Comparison of ENCODE assay signal across 14 cellular contexts in the genomic region with DNA sequence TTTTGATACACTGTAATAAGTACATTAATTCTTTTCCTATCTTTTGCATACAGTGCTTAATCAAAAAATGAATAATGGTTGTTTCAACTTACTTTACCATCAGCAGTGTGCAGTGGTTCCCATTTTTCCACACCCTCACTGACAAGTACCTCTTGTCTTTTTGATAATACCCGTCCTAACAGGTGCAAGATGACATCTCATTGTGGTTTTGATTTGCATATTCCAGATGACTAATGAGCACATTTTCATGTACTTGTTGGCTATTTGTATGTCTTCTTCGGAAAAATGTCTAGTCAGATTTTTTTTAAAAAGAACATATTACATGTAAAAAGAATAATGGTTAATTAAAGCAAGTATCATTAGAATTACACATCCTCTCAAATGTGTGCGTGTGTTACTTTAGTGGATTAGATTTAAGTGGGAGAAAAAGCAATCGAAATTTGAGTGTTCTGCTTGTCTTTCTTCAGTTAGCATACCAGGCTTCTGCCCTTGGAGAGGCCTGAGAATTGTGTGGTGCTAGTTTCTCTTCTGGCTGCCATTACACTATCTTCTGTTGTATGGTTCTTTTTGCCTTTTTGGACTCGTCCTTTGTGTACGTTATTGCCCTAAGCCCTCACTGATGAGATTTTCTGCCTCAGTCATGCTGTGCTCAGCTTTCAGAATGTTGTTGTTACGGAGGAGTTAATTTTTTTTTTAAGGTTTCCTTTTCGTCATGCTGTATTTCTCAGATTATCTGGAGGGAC.
A peak's percentile ranks its signal among the peaks of the same experiment; 100 is the strongest.
DNase-seq lines count a peak whose midpoint lies in the region; ATAC-seq and TF ChIP-seq lines count a peak whose summit lies in the region.
"Had no signal": no experiment of that assay in that cellular context is flagged by ENCODE, and none has a peak within 500 bp of the region (broad histone marks: within the 10 kb centered on the region; RNA-seq: fewer than 3 reads in every experiment).

No MANE protein-coding gene starts in this region.

- POLR2A ChIA-PET in activated CD8-positive, alpha-beta T cell treated with anti-CD3 and anti-CD28 coated beads for 36 hours (lab: Charles Lee) = no interaction called here

- CTCF ChIA-PET in activated CD8-positive, alpha-beta T cell treated with anti-CD3 and anti-CD28 coated beads for 36 hours (lab: Charles Lee) = no interaction called here

- H3F3A ChIP-seq in DOHH2 (ENCODE audit: control insufficient read depth, insufficient read depth) = 0 out of 2 replicates have a peak, but pooled peaks cover 9% of the 10 kb centered on the region
- peaks cover 21% of the 10 kb centered on the region for H3F3A ChIP-seq in SU-DHL-6 (ENCODE audit: insufficient read depth)

- no peak overlapping the region for H3K27ac Mint-ChIP-seq in activated CD8-positive, alpha-beta T cell treated with anti-CD3 and anti-CD28 coated beads for 36 hours
- H3K27ac Mint-ChIP-seq: T-helper 1 cell treated with Interleukin-12 subunit alpha and Interleukin-12 subunit beta and Interleukin-4 antibody, amounts not matched to agents 30 μg/mL and 1 μg/mL, for 36 hours had no signal

- peaks cover 64% of the 10 kb centered on the region for H3K4me1 ChIP-seq in DOHH2 (ENCODE audit: control insufficient read depth, low read length)

- H3K79me2 ChIP-seq in DOHH2 (ENCODE audit: control insufficient read depth, low read length) = peaks cover 75% of the 10 kb centered on the region
- peaks cover 33% of the 10 kb centered on the region for H3K79me2 ChIP-seq in SU-DHL-6 (ENCODE audit: insufficient read depth, low read length)

- H3K4me3 Mint-ChIP-seq in activated CD8-positive, alpha-beta T cell treated with anti-CD3 and anti-CD28 coated beads for 36 hours = no peak overlapping the region
- H3K4me3 Mint-ChIP-seq: T-helper 1 cell treated with Interleukin-12 subunit alpha and Interleukin-12 subunit beta and Interleukin-4 antibody, amounts not matched to agents 30 μg/mL and 1 μg/mL, for 36 hours had no signal

- no peak for DNase-seq in activated gamma-delta T cell (lab: John Stamatoyannopoulos, UW)
- no peak for DNase-seq in activated gamma-delta T cell treated with Interleukin-2 at 50 U/mL for 16 hours
- DNase-seq in activated CD8-positive, alpha-beta T cell treated with anti-CD3 and anti-CD28 coated beads for 36 hours = no peak
- DNase-seq: activated CD8-positive, alpha-beta memory T cell treated with anti-CD3 and anti-CD28 coated beads for 24 hours; NK-92 treated with Interleukin-12 subunit alpha and Interleukin-12 subunit beta, amount 100 ng/mL, for 24 hours; nucleus accumbens; stimulated activated naive CD8-positive, alpha-beta T cell treated with anti-CD3 and anti-CD28 coated beads, Interleukin-15, Interleukin-2, amounts not matched to agents 100 U/mL and 50 U/mL, for 24 hours had no signal

- peak overlapping the region; percentile 62 for H3K4me3 ChIP-seq in DOHH2 (ENCODE audit: low read length)
- H3K4me3 ChIP-seq in SU-DHL-6 (ENCODE audit: insufficient read depth, low read length, poor library complexity, severe bottlenecking) = peak overlapping the region; percentile 35
- H3K4me3 ChIP-seq: gastroesophageal sphincter had no signal

- no peaks in the 10 kb centered on the region for H3K36me3 Mint-ChIP-seq in activated CD8-positive, alpha-beta T cell treated with anti-CD3 and anti-CD28 coated beads for 36 hours (ENCODE audit: low read depth)

- H4K20me1 ChIP-seq in DOHH2 (ENCODE audit: control insufficient read depth, insufficient read depth, low read depth, low read length) = 0 out of 2 replicates have a peak, but pooled peaks cover 4% of the 10 kb centered on the region
- no peaks in the 10 kb centered on the region for H4K20me1 ChIP-seq in SU-DHL-6 (ENCODE audit: low read depth, low read length)

- peaks cover 1% of the 10 kb centered on the region for H3K4me1 Mint-ChIP-seq in activated CD8-positive, alpha-beta T cell treated with anti-CD3 and anti-CD28 coated beads for 36 hours (ENCODE audit: low read depth)

- intact Hi-C loops in activated CD8-positive, alpha-beta T cell treated with anti-CD3 and anti-CD28 coated beads for 36 hours (cut with micrococcal nuclease) = no loop called here

- ATAC-seq in GM19455 (IDR thresholded peaks at IDR 0.05; ENCODE audit: unreplicated experiment) (peak; percentile 58), HG03354 (IDR thresholded peaks at IDR 0.05; ENCODE audit: poor library complexity, severe bottlenecking, unreplicated experiment) (peak; percentile 81), GM19328 (IDR thresholded peaks at IDR 0.05; ENCODE audit: unreplicated experiment) (no peak)
- ATAC-seq in activated CD8-positive, alpha-beta T cell treated with anti-CD3 and anti-CD28 coated beads for 36 hours = no peak
- ATAC-seq: gastroesophageal sphincter; stimulated activated naive CD8-positive, alpha-beta T cell treated with anti-CD3 and anti-CD28 coated beads, Interleukin-15, Interleukin-2, amounts not matched to agents 100 U/mL and 50 U/mL, for 24 hours had no signal

- no peak overlapping the region for H2AFZ ChIP-seq in SU-DHL-6 (ENCODE audit: low read depth, low read length, severe bottlenecking)

- H3K9ac ChIP-seq in SU-DHL-6 (ENCODE audit: low read length) = peak overlapping the region; percentile 35

- no peaks in the 10 kb centered on the region for H3K9me3 ChIP-seq in DOHH2 (ENCODE audit: control insufficient read depth, insufficient read depth, low read length)
- no peaks in the 10 kb centered on the region for H3K9me3 ChIP-seq in SU-DHL-6 (ENCODE audit: insufficient read depth, low read length)
- H3K9me3 ChIP-seq: gastroesophageal sphincter had no signal

- H3K36me3 ChIP-seq in DOHH2 (ENCODE audit: control insufficient read depth, low read length) (no peaks in the 10 kb centered on the region), SU-DHL-6 (ENCODE audit: low read length) (no peaks in the 10 kb centered on the region)
- H3K36me3 ChIP-seq: gastroesophageal sphincter had no signal

- no peaks in the 10 kb centered on the region for H3K9me3 Mint-ChIP-seq in activated CD8-positive, alpha-beta T cell treated with anti-CD3 and anti-CD28 coated beads for 36 hours
- H3K9me3 Mint-ChIP-seq: T-helper 1 cell treated with Interleukin-12 subunit alpha and Interleukin-12 subunit beta and Interleukin-4 antibody, amounts not matched to agents 30 μg/mL and 1 μg/mL, for 36 hours had no signal

- H3K9me2 ChIP-seq in DOHH2 (replicated peaks; ENCODE audit: control insufficient read depth, low read length) (no peaks in the 10 kb centered on the region), SU-DHL-6 (replicated peaks; ENCODE audit: insufficient read depth, low read length) (no peaks in the 10 kb centered on the region)

- H3K27me3 ChIP-seq in DOHH2 (ENCODE audit: control insufficient read depth, low read length) (no peaks in the 10 kb centered on the region), SU-DHL-6 (ENCODE audit: low read length) (no peaks in the 10 kb centered on the region)
- H3K27me3 ChIP-seq: gastroesophageal sphincter had no signal

- H3K27me3 Mint-ChIP-seq in activated CD8-positive, alpha-beta T cell treated with anti-CD3 and anti-CD28 coated beads for 36 hours = peaks cover 1% of the 10 kb centered on the region

- H3K27ac ChIP-seq in DOHH2 (ENCODE audit: low read depth, low read length) (peak overlapping the region; percentile 73), SU-DHL-6 (ENCODE audit: low read depth, low read length) (peak overlapping the region; percentile 83)
- H3K27ac ChIP-seq: gastroesophageal sphincter had no signal

- H3K4me2 ChIP-seq in DOHH2 (ENCODE audit: low read length) (peak overlapping the region; percentile 80), SU-DHL-6 (ENCODE audit: low read depth, low read length, poor library complexity, severe bottlenecking) (peak overlapping the region; percentile 62)

- TF ChIP-seq CTCF in DOHH2 (IDR thresholded peaks at IDR 0.05; ENCODE audit: low read depth, low read length, poor library complexity, severe bottlenecking) (no peak), SU-DHL-6 (IDR thresholded peaks at IDR 0.05; ENCODE audit: insufficient read depth, low read length, poor library complexity, severe bottlenecking) (no peak)
- TF ChIP-seq CTCF in activated CD8-positive, alpha-beta T cell treated with anti-CD3 and anti-CD28 coated beads for 36 hours (IDR thresholded peaks at IDR 0.05) = no peak

Comparison
In these comparisons a context has a peak if more than half of its experiments do, and no peak if none do; other contexts are left out.
1. ATAC-seq: peak in GM19455 (single experiment) and HG03354 (single experiment); none in GM19328 (single experiment) and activated CD8-positive, alpha-beta T cell treated with anti-CD3 and anti-CD28 coated beads for 36 hours (single experiment).